Comparison of ENCODE assay signal across 1 cellular context in genomic region chr16:10308305-10309193, GRCh38.
TF ChIP-seq lines count a peak whose summit lies in the region.

No MANE protein-coding gene starts in this region.

TF ChIP-seq in HepG2, 621 proteins besides CTCF, POLR2A, EP300 and RAD21 (continued from another document and continues in another):
- no peak for TF ChIP-seq SKIL (CRISPR knock-in tag; IDR thresholded peaks at IDR 0.05; ENCODE audit: borderline replicate concordance)
- peak in 1 of 2 experiments; percentile 60; a peak in 1 of 4 replicates for TF ChIP-seq HMGXB4 (CRISPR knock-in tag; IDR thresholded peaks at IDR 0.05; ENCODE audit: borderline replicate concordance in 1 of 2, low read depth in 1 of 2)
- no peak; the same call in 1 of the 2 replicates for TF ChIP-seq SMC3 (IDR thresholded peaks at IDR 0.05; ENCODE audit: low read length)
- TF ChIP-seq SNAPC4 (CRISPR knock-in tag; IDR thresholded peaks at IDR 0.05): no peak
- TF ChIP-seq HHEX (CRISPR knock-in tag; IDR thresholded peaks at IDR 0.05): no peak
- no peak for TF ChIP-seq MLLT10 (CRISPR knock-in tag; IDR thresholded peaks at IDR 0.05)
- TF ChIP-seq HIC2 (CRISPR knock-in tag; IDR thresholded peaks at IDR 0.05; ENCODE audit: low read depth): no peak
- no peak for TF ChIP-seq RFX1 (IDR thresholded peaks at IDR 0.05)
- TF ChIP-seq ZNF646 (CRISPR knock-in tag; IDR thresholded peaks at IDR 0.05): no peak
- no peak for TF ChIP-seq PLRG1 (conservative IDR thresholded peaks at IDR 0.05)
- TF ChIP-seq MEIS1 (CRISPR knock-in tag; IDR thresholded peaks at IDR 0.05; ENCODE audit: borderline replicate concordance): no peak
- peak; percentile 75; the same call in 1 of the 2 replicates for TF ChIP-seq GLI4 (CRISPR knock-in tag; IDR thresholded peaks at IDR 0.05; ENCODE audit: borderline replicate concordance)
- TF ChIP-seq POLR2AphosphoS5 (IDR thresholded peaks at IDR 0.05; ENCODE audit: low read depth, low read length): no peak
- peak; percentile 50; the same call in 1 of the 2 replicates for TF ChIP-seq TRIM24 (CRISPR knock-in tag; IDR thresholded peaks at IDR 0.05)
- TF ChIP-seq KLF6 (CRISPR knock-in tag; IDR thresholded peaks at IDR 0.05): no peak
- no peak for TF ChIP-seq ZNF44 (CRISPR knock-in tag; IDR thresholded peaks at IDR 0.05)
- TF ChIP-seq AFF4 (CRISPR knock-in tag; IDR thresholded peaks at IDR 0.05): no peak
- peak; percentile 59; the same call in 1 of the 2 replicates for TF ChIP-seq SOX5 (CRISPR knock-in tag; IDR thresholded peaks at IDR 0.05; ENCODE audit: borderline replicate concordance)
- TF ChIP-seq CC2D1A (CRISPR knock-in tag; IDR thresholded peaks at IDR 0.05): no peak
- no peak for TF ChIP-seq MAZ (IDR thresholded peaks at IDR 0.05; ENCODE audit: borderline replicate concordance, low read depth, low read length)
- TF ChIP-seq MAZ (CRISPR knock-in tag; IDR thresholded peaks at IDR 0.05; ENCODE audit: low read depth): no peak
- TF ChIP-seq ZNF775 (CRISPR knock-in tag; IDR thresholded peaks at IDR 0.05; ENCODE audit: borderline replicate concordance): peak; percentile 48; the same call in 1 of the 2 replicates
- no peak for TF ChIP-seq IRF1 (CRISPR knock-in tag; IDR thresholded peaks at IDR 0.05; ENCODE audit: low read depth)
- TF ChIP-seq ZIK1 (CRISPR knock-in tag; IDR thresholded peaks at IDR 0.05; ENCODE audit: borderline replicate concordance, low read depth): no peak
- peak; percentile 80; the same call in 1 of the 2 replicates for TF ChIP-seq GTF3A (CRISPR knock-in tag; conservative IDR thresholded peaks at IDR 0.05)
- no peak for TF ChIP-seq IRF9 (CRISPR knock-in tag; IDR thresholded peaks at IDR 0.05; ENCODE audit: borderline replicate concordance)
- TF ChIP-seq ZNF367 (CRISPR knock-in tag; IDR thresholded peaks at IDR 0.05; ENCODE audit: borderline replicate concordance): no peak
- TF ChIP-seq PTBP1 (IDR thresholded peaks at IDR 0.05; ENCODE audit: low read depth, low read length, poor library complexity, severe bottlenecking): no peak
- TF ChIP-seq E2F2 (CRISPR knock-in tag; IDR thresholded peaks at IDR 0.05; ENCODE audit: borderline replicate concordance): no peak
